26 cellular contexts compared by ENCODE assay signal in the genomic region with DNA sequence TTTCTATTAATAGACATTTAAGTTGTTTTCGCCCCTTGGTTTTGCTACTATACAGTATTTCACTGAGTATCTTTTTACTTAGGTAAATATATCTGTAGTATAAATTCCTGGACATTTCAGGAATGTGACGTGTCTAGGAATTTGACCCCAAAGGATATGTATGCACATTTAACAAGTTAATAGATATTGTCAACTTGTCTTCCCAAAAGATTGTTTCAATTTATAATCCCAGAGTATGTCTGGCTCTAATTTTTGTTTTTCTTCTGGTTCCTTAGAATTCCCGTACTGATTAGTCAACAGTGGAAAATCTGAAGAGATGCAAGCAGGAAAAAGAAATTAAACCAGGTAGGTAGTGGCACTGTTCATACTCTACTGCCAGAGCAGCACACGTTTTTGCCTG.
"Had no signal": no experiment of that assay in that cellular context is flagged by ENCODE, and none has a peak within 500 bp of the region (broad histone marks: within the 10 kb centered on the region; RNA-seq: fewer than 3 reads in every experiment).

No MANE protein-coding gene starts in this region.

- H3K4me1 ChIP-seq: colonic mucosa had no signal

- H3K36me3 ChIP-seq: brain microvascular endothelial cell, colonic mucosa had no signal

- H3K36me3 Mint-ChIP-seq: activated naive CD4-positive, alpha-beta T cell treated with anti-CD3 and anti-CD28 coated beads, Interleukin-2, amount 50 U/mL, for 72 hours; natural killer cell; WTC11 had no signal

- H3K4me1 Mint-ChIP-seq: activated CD4-positive, alpha-beta T cell treated with anti-CD3 and anti-CD28 coated beads for 36 hours; activated T-helper 17 cell treated with anti-CD3 and anti-CD28 coated beads, Interleukin-2, amount 50 U/mL, for 72 hours; central memory CD8-positive, alpha-beta T cell had no signal

- H3K9me3 ChIP-seq: colonic mucosa, lower lobe of right lung, thyroid gland, upper lobe of right lung had no signal

- H3K4me3 ChIP-seq: colonic mucosa, dorsolateral prefrontal cortex, esophagus muscularis mucosa, lower lobe of right lung, thyroid gland, upper lobe of right lung had no signal

- H3K27me3 ChIP-seq: brain microvascular endothelial cell, colonic mucosa, dorsolateral prefrontal cortex, esophagus muscularis mucosa, thyroid gland, upper lobe of right lung had no signal

- ATAC-seq: activated CD4-positive, alpha-beta T cell treated with anti-CD3 and anti-CD28 coated beads for 36 hours; activated naive CD4-positive, alpha-beta T cell treated with anti-CD3 and anti-CD28 coated beads, Interleukin-2, amount 50 U/mL, for 72 hours; activated T-helper 17 cell treated with anti-CD3 and anti-CD28 coated beads, Interleukin-2, amount 50 U/mL, for 72 hours; effector memory CD8-positive, alpha-beta T cell; lower lobe of right lung; natural killer cell; sciatic nerve; stimulated activated naive CD8-positive, alpha-beta T cell treated with anti-CD3 and anti-CD28 coated beads, Interleukin-15, Interleukin-2, amounts not matched to agents 100 U/mL and 50 U/mL, for 24 hours; upper lobe of right lung; WTC11 had no signal

- H3K9me3 Mint-ChIP-seq: activated T-cell treated with anti-CD3 and anti-CD28 coated beads, Interleukin-2, amount 50 U/mL, for 24 hours; activated T-helper 17 cell treated with anti-CD3 and anti-CD28 coated beads, Interleukin-2, amount 50 U/mL, for 72 hours; central memory CD8-positive, alpha-beta T cell; effector memory CD8-positive, alpha-beta T cell; natural killer cell; WTC11 had no signal

- H3K27ac Mint-ChIP-seq: activated CD4-positive, alpha-beta T cell treated with anti-CD3 and anti-CD28 coated beads for 36 hours; activated naive CD4-positive, alpha-beta T cell treated with anti-CD3 and anti-CD28 coated beads, Interleukin-2, amount 50 U/mL, for 72 hours; activated T-cell treated with anti-CD3 and anti-CD28 coated beads, Interleukin-2, amount 50 U/mL, for 24 hours; activated T-helper 17 cell treated with anti-CD3 and anti-CD28 coated beads, Interleukin-2, amount 50 U/mL, for 72 hours; effector memory CD8-positive, alpha-beta T cell; natural killer cell; WTC11 had no signal

- DNase-seq: activated CD4-positive, alpha-beta T cell treated with anti-CD3 and anti-CD28 coated beads for 36 hours; activated CD4-positive, alpha-beta T cell treated with anti-CD3 and anti-CD28 coated beads, Interleukin-2, amount 50 U/mL, for 4 hours; activated CD8-positive, alpha-beta memory T cell treated with anti-CD3 and anti-CD28 coated beads for 24 hours; activated CD8-positive, alpha-beta memory T cell treated with anti-CD3 and anti-CD28 coated beads, Interleukin-2, amount 50 U/mL, for 4 hours; activated T-cell treated with anti-CD3 and anti-CD28 coated beads, Interleukin-2, amount 50 U/mL, for 24 hours; aorta; brain microvascular endothelial cell; colonic mucosa; dorsolateral prefrontal cortex; effector memory CD8-positive, alpha-beta T cell; hypothalamus; lower lobe of right lung; natural killer cell; nucleus accumbens; posterior cingulate gyrus; stimulated activated CD4-positive, alpha-beta T cell treated with anti-CD3 and anti-CD28 coated beads, Interleukin-4, amount 100 ng/mL, for 24 hours; stimulated activated naive CD8-positive, alpha-beta T cell treated with anti-CD3 and anti-CD28 coated beads, Interleukin-15, Interleukin-2, amounts not matched to agents 100 U/mL and 50 U/mL, for 24 hours; T-helper 1 cell; thyroid gland; upper lobe of right lung had no signal

- H3K4me3 Mint-ChIP-seq: activated CD4-positive, alpha-beta T cell treated with anti-CD3 and anti-CD28 coated beads for 36 hours; activated T-cell treated with anti-CD3 and anti-CD28 coated beads, Interleukin-2, amount 50 U/mL, for 24 hours; activated T-helper 17 cell treated with anti-CD3 and anti-CD28 coated beads, Interleukin-2, amount 50 U/mL, for 72 hours; central memory CD8-positive, alpha-beta T cell; effector memory CD8-positive, alpha-beta T cell; natural killer cell; WTC11 had no signal

- H3K27me3 Mint-ChIP-seq: activated CD4-positive, alpha-beta T cell treated with anti-CD3 and anti-CD28 coated beads for 36 hours; activated T-cell treated with anti-CD3 and anti-CD28 coated beads, Interleukin-2, amount 50 U/mL, for 24 hours; activated T-helper 17 cell treated with anti-CD3 and anti-CD28 coated beads, Interleukin-2, amount 50 U/mL, for 72 hours; central memory CD8-positive, alpha-beta T cell had no signal

- H3K27ac ChIP-seq: brain microvascular endothelial cell, colonic mucosa, dorsolateral prefrontal cortex, lower lobe of right lung, thyroid gland, upper lobe of right lung had no signal
